ENCODE assay signal across 14 cellular contexts in genomic region chr2:218264773-218265601, GRCh38. TPM values are rescaled to one million over a fixed set of nuclear protein-coding genes. Genes with fewer than 3 reads are reported as not detected.
DNase-seq lines count a peak whose midpoint lies in the region; ATAC-seq and TF ChIP-seq lines count a peak whose summit lies in the region.
"Had no signal": no experiment of that assay in that cellular context is flagged by ENCODE, and none has a peak within 500 bp of the region (broad histone marks: within the 10 kb centered on the region; RNA-seq: fewer than 3 reads in every experiment).

No MANE protein-coding gene starts in this region.

- no peak for ATAC-seq in HG03175 (IDR thresholded peaks at IDR 0.05; ENCODE audit: unreplicated experiment)
- ATAC-seq in HG03439 (IDR thresholded peaks at IDR 0.05; ENCODE audit: unreplicated experiment): no peak
- ATAC-seq: Panc1, T-cell had no signal

- no peak for TF ChIP-seq CTCF in neural crest cell (conservative IDR thresholded peaks at IDR 0.05)

- H3K9me3 Mint-ChIP-seq in neural crest cell: no peaks in the 10 kb centered on the region
- H3K9me3 Mint-ChIP-seq: T-cell had no signal

- H3K36me3 Mint-ChIP-seq in neural crest cell (ENCODE audit: low read depth): peaks cover 7% of the 10 kb centered on the region

- H3K27me3 Mint-ChIP-seq in neural crest cell (ENCODE audit: low read depth): no peaks in the 10 kb centered on the region
- H3K27me3 Mint-ChIP-seq: T-cell had no signal

- peaks cover 26% of the 10 kb centered on the region for H3K4me1 Mint-ChIP-seq in neural crest cell

- peak; percentile 74 for DNase-seq in HuH-7 (ENCODE audit: low spot score)
- DNase-seq in ecto neural progenitor cell (ENCODE audit: low spot score): peak; percentile 42
- DNase-seq in neural crest cell (ENCODE audit: low read depth, low spot score): no peak
- DNase-seq in D341Med (ENCODE audit: low spot score): no peak
- DNase-seq: activated CD4-positive, alpha-beta T cell treated with anti-CD3 and anti-CD28 coated beads for 1 hour; dermis blood vessel endothelial cell; DMS153; NCI-H1436; NCI-H524; T-cell; uterus had no signal

- no peak overlapping the region for H3K27ac Mint-ChIP-seq in neural crest cell (ENCODE audit: unreplicated experiment)

- peak overlapping the region; percentile 70 for H3K4me3 Mint-ChIP-seq in neural crest cell
- H3K4me3 Mint-ChIP-seq: T-cell had no signal

RNA-seq across cellular contexts. Expression of gene GPBAR1, which starts 4.2 kb away (rescaled TPM):
- 0.14 TPM in 1 of 2 replicates, not detected in the other for total RNA-seq in neural crest cell
- total RNA-seq: dermis blood vessel endothelial cell had no signal

RNA-seq across cellular contexts. Expression of gene AAMP, which starts 5.0 kb away (rescaled TPM):
- 76.6 and 77.6 TPM in 2 replicates for total RNA-seq in neural crest cell

RNA-seq across cellular contexts. Expression of gene PNKD, which starts 5.3 kb away (rescaled TPM):
- 40.3 and 42.3 TPM in 2 replicates for total RNA-seq in neural crest cell

RNA-seq across cellular contexts. Expression of gene TMBIM1, which starts 27.3 kb away (rescaled TPM):
- 8.0 and 8.5 TPM in 2 replicates for total RNA-seq in neural crest cell

RNA-seq across cellular contexts. Expression of gene ARPC2, which starts 48.0 kb away (rescaled TPM):
- 159 and 160 TPM in 2 replicates for total RNA-seq in neural crest cell

Comparison
In these comparisons a context has a peak if more than half of its experiments do, and no peak if none do; other contexts are left out.
1. DNase-seq: peak in HuH-7 (single experiment) and ecto neural progenitor cell (single experiment); none in neural crest cell (single experiment) and D341Med (single experiment).